In the genomic region with DNA sequence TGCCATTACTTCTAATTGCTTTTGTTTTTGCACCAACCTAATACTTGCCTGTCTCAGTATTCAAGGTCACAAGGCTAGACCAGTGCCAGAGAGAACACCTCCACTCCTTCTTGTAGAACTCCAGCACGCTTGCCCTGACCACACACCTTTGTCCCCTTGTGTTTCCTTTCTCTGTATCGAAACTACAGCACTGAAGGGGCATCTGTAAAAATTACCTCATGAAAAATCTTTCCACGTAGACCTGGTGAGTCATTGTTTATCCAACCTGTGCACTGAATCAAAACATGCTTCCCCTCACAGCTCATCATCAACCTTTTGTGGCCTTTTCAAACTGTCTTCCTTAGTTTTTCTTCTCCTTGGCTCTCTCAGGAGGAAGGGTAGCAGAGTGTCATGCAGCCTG, we compare ENCODE assay signal across 15 cellular contexts.
DNase-seq lines count a peak whose midpoint lies in the region; TF ChIP-seq lines count a peak whose summit lies in the region.
"Had no signal": no experiment of that assay in that cellular context is flagged by ENCODE, and none has a peak within 500 bp of the region (broad histone marks: within the 10 kb centered on the region; RNA-seq: fewer than 3 reads in every experiment).

No MANE protein-coding gene starts in this region.

- no peaks in the 10 kb centered on the region for H3K9me3 ChIP-seq in breast epithelium
- H3K9me3 ChIP-seq: testis had no signal

- DNase-seq in MCF 10A (ENCODE audit: unreplicated experiment) (peak; percentile 54), breast epithelium (ENCODE audit: low spot score in 2 of 2) (no peak), LoVo (ENCODE audit: low spot score) (peak; percentile 56), epithelial cell of esophagus (ENCODE audit: low read depth) (peak; percentile 87), NCI-H146 treated with DMSO at 0.1 percent for 48 hours (lab: John Stamatoyannopoulos, UW; ENCODE audit: unreplicated experiment) (no peak), NCI-H2107 (lab: John Stamatoyannopoulos, UW) (no peak), NCI-H2196 treated with DMSO at 0.1 percent for 48 hours (lab: John Stamatoyannopoulos, UW; ENCODE audit: unreplicated experiment) (no peak), NCI-H526 (lab: John Stamatoyannopoulos, UW) (no peak)
- DNase-seq: activated CD4-positive, alpha-beta T cell treated with anti-CD3 and anti-CD28 coated beads for 1 hour; activated T-cell treated with anti-CD3 and anti-CD28 coated beads, Interleukin-2, amount 50 U/mL, for 1 hour; amygdala; NCI-H2171 treated with DMSO at 0.1 percent for 48 hours; stimulated activated CD4-positive, alpha-beta T cell treated with anti-CD3 and anti-CD28 coated beads, Interleukin-12 subunit alpha, Interleukin-12 subunit beta, amount 100 ng/mL, for 4 hours; testis had no signal

- POLR2A ChIA-PET in MCF 10A (lab: Yijun Ruan, JAX): interaction anchor here (0.6 to 2.1 kb wide), 4 partner anchors 49 to 321 kb away, joined by 3 to 5 read pairs (median 3); a partner anchor contains a TSS

- no peaks in the 10 kb centered on the region for H3K27me3 Mint-ChIP-seq in MCF 10A (ENCODE audit: insufficient read depth, unreplicated experiment)

- H3K36me3 ChIP-seq in breast epithelium: no peaks in the 10 kb centered on the region

- no peaks in the 10 kb centered on the region for H3K9me3 Mint-ChIP-seq in MCF 10A (ENCODE audit: unreplicated experiment)

- no peaks in the 10 kb centered on the region for H3K27me3 ChIP-seq in breast epithelium
- H3K27me3 ChIP-seq: testis had no signal

- no peak overlapping the region for H3K27ac ChIP-seq in breast epithelium
- H3K27ac ChIP-seq: parathyroid adenoma, testis had no signal

- CTCF ChIA-PET in MCF 10A (lab: Yijun Ruan, JAX): interaction anchor here (0.6 to 1.2 kb wide), 7 partner anchors 146 to 447 kb away, joined by 3 to 7 read pairs (median 3); no protein-coding TSS in a partner anchor

- no peak for TF ChIP-seq POLR2A in breast epithelium (IDR thresholded peaks at IDR 0.05)

- no peak overlapping the region for H3K4me3 Mint-ChIP-seq in MCF 10A (ENCODE audit: unreplicated experiment)

- TF ChIP-seq CTCF in MCF 10A (IDR thresholded peaks at IDR 0.05; ENCODE audit: unreplicated experiment) (no peak), breast epithelium (IDR thresholded peaks at IDR 0.05) (no peak), epithelial cell of esophagus (IDR thresholded peaks at IDR 0.05; ENCODE audit: insufficient read depth, low read depth, low read length, missing control alignments) (no peak)

- no peaks in the 10 kb centered on the region for H3K4me1 ChIP-seq in breast epithelium
- H3K4me1 ChIP-seq: parathyroid adenoma, testis had no signal

- peaks cover 6% of the 10 kb centered on the region for H3K36me3 Mint-ChIP-seq in MCF 10A (ENCODE audit: insufficient read depth, unreplicated experiment)

- intact Hi-C loops in MCF 10A (cut with micrococcal nuclease): loop anchor here (5.0 kb wide), 2 partner anchors 148 to 348 kb away; no protein-coding TSS in a partner anchor
- intact Hi-C loops in breast epithelium (cut with DNase I; ENCODE audit: low total_unique reads): loop anchor here (5.0 kb wide), 1 partner anchor 238 kb away; no protein-coding TSS in a partner anchor

- no peak overlapping the region for H3K4me3 ChIP-seq in breast epithelium
- H3K4me3 ChIP-seq in epithelial cell of esophagus (ENCODE audit: low read length): no peak overlapping the region
- H3K4me3 ChIP-seq: testis had no signal

- H3K4me1 Mint-ChIP-seq in MCF 10A (ENCODE audit: insufficient read depth, unreplicated experiment): peaks cover 26% of the 10 kb centered on the region

- peak overlapping the region; percentile 20 for H3K27ac Mint-ChIP-seq in MCF 10A (ENCODE audit: low read depth, unreplicated experiment)

- no TSS peak for BruUV-seq in MCF 10A (replicated peaks; lab: Mats Ljungman, UMichigan)

Comparison
In these comparisons a context has a peak if more than half of its experiments do, and no peak if none do; other contexts are left out.
1. DNase-seq: peak in MCF 10A (single experiment), LoVo (single experiment) and epithelial cell of esophagus (single experiment); none in breast epithelium (0 of 2), NCI-H146 treated with DMSO at 0.1 percent for 48 hours (single experiment), NCI-H2107 (single experiment), NCI-H2196 treated with DMSO at 0.1 percent for 48 hours (single experiment) and NCI-H526 (0 of 2).